Comparison of ENCODE assay signal across 34 cellular contexts in the genomic region with DNA sequence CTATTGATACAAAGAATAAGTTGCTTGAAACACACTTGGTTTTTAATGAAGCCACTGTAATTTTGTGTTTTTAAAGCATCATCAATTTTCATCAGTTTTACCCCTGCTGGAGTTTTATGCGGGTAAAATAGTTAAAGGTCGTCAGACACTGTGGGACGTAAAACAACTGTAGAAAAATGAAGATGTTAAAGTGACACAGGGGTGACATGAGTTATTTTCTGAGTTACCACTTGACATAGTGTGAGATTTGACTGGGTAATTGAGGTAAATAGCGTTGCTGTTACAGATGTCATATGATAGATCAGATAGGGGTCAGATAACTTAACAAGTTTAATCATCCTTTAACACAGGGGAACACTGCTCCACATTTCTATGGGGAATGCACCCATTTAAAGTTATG.
"Had no signal": no experiment of that assay in that cellular context is flagged by ENCODE, and none has a peak within 500 bp of the region (broad histone marks: within the 10 kb centered on the region; RNA-seq: fewer than 3 reads in every experiment).

No MANE protein-coding gene starts in this region.

- H3K36me3 Mint-ChIP-seq: activated CD4-positive, alpha-beta memory T cell treated with anti-CD3 and anti-CD28 coated beads for 36 hours; activated naive CD4-positive, alpha-beta T cell treated with anti-CD3 and anti-CD28 coated beads, Interleukin-2, amount 50 U/mL, for 72 hours; activated naive CD8-positive, alpha-beta T cell treated with anti-CD3 and anti-CD28 coated beads for 36 hours had no signal

- H3K4me1 Mint-ChIP-seq: activated CD4-positive, alpha-beta T cell treated with anti-CD3 and anti-CD28 coated beads, Interleukin-2, amount 10 ng/mL, durations not matched to agents 24 days and 14 days; activated naive CD8-positive, alpha-beta T cell treated with anti-CD3 and anti-CD28 coated beads for 36 hours; activated T-helper 17 cell treated with anti-CD3 and anti-CD28 coated beads, Interleukin-2, amount 50 U/mL, for 72 hours had no signal

- H3K27ac Mint-ChIP-seq: activated B cell treated with CpG ODN at 0.5 μM for 24 hours; activated CD4-positive, alpha-beta memory T cell treated with anti-CD3 and anti-CD28 coated beads for 36 hours; activated CD4-positive, alpha-beta T cell treated with anti-CD3 and anti-CD28 coated beads, Interleukin-2, amount 10 ng/mL, durations not matched to agents 24 days and 14 days; activated CD8-positive, alpha-beta T cell treated with anti-CD3 and anti-CD28 coated beads for 36 hours; activated naive CD4-positive, alpha-beta T cell treated with anti-CD3 and anti-CD28 coated beads for 36 hours; activated naive CD4-positive, alpha-beta T cell treated with anti-CD3 and anti-CD28 coated beads, Interleukin-2, amount 50 U/mL, for 72 hours; activated naive CD8-positive, alpha-beta T cell treated with anti-CD3 and anti-CD28 coated beads for 36 hours; activated T-cell treated with anti-CD3 and anti-CD28 coated beads, Interleukin-2, amount 50 U/mL, for 72 hours; activated T-helper 1 cell treated with anti-CD3 and anti-CD28 coated beads, Interleukin-12 subunit alpha, Interleukin-12 subunit beta, Interleukin-2, Interleukin-4 antibody, amounts not matched to agents 30 ng/mL and 10 ng/mL and 1 ng/mL, durations not matched to agents 14 hours and 24 hours and 36 hours; activated T-helper 17 cell treated with anti-CD3 and anti-CD28 coated beads, Interleukin-2, amount 50 U/mL, for 72 hours; T-helper 1 cell treated with Interleukin-12 subunit alpha and Interleukin-12 subunit beta and Interleukin-4 antibody, amounts not matched to agents 30 μg/mL and 1 μg/mL, for 36 hours; T-helper 2 cell treated with Interferon-gamma antibody and Interleukin-4, amounts not matched to agents 5 μg/mL and 100 μg/mL, for 36 hours had no signal

- H3K9me3 Mint-ChIP-seq: activated B cell treated with CpG ODN at 0.5 μM for 24 hours; activated CD4-positive, alpha-beta memory T cell treated with anti-CD3 and anti-CD28 coated beads for 36 hours; activated naive CD4-positive, alpha-beta T cell treated with anti-CD3 and anti-CD28 coated beads for 36 hours; activated naive CD8-positive, alpha-beta T cell treated with anti-CD3 and anti-CD28 coated beads for 36 hours; activated T-helper 1 cell treated with anti-CD3 and anti-CD28 coated beads, Interleukin-12 subunit alpha, Interleukin-12 subunit beta, Interleukin-2, Interleukin-4 antibody, amounts not matched to agents 30 ng/mL and 10 ng/mL and 1 ng/mL, durations not matched to agents 14 hours and 24 hours and 36 hours; T-helper 1 cell treated with Interleukin-12 subunit alpha and Interleukin-12 subunit beta and Interleukin-4 antibody, amounts not matched to agents 30 μg/mL and 1 μg/mL, for 36 hours had no signal

- DNase-seq: activated B cell treated with CpG ODN at 0.5 μM for 24 hours; activated CD4-positive, alpha-beta memory T cell treated with anti-CD3 and anti-CD28 coated beads for 36 hours; activated CD4-positive, alpha-beta T cell treated with anti-CD3 and anti-CD28 coated beads for 4 hours; activated CD4-positive, alpha-beta T cell treated with anti-CD3 and anti-CD28 coated beads, Interleukin-2, amount 10 ng/mL, durations not matched to agents 24 days and 14 days; activated CD4-positive, alpha-beta T cell treated with anti-CD3 and anti-CD28 coated beads, Interleukin-2, amount 50 U/mL, for 1 hour; activated CD4-positive, alpha-beta T cell treated with anti-CD3 and anti-CD28 coated beads, Interleukin-2, amount 50 U/mL, for 4 hours; activated CD4-positive, CD25-positive, alpha-beta regulatory T cell treated with anti-CD3 and anti-CD28 coated beads, Interleukin-2, amount 50 U/mL, for 72 hours; activated CD8-positive, alpha-beta memory T cell treated with anti-CD3 and anti-CD28 coated beads, Interleukin-2, amount 50 U/mL, for 4 hours; activated CD8-positive, alpha-beta T cell treated with anti-CD3 and anti-CD28 coated beads for 36 hours; activated effector memory CD4-positive, alpha-beta T cell treated with anti-CD3 and anti-CD28 coated beads, Interleukin-2, amount 50 U/mL, for 16 hours; activated gamma-delta T cell treated with Interleukin-2 at 50 U/mL for 16 hours; activated naive CD4-positive, alpha-beta T cell; activated naive CD4-positive, alpha-beta T cell treated with anti-CD3 and anti-CD28 coated beads for 36 hours; activated naive CD4-positive, alpha-beta T cell treated with anti-CD3 and anti-CD28 coated beads, Interleukin-2, amount 50 U/mL, for 16 hours; activated naive CD8-positive, alpha-beta T cell treated with anti-CD3 and anti-CD28 coated beads for 36 hours; activated T-cell treated with anti-CD3 and anti-CD28 coated beads for 4 hours; activated T-cell treated with anti-CD3 and anti-CD28 coated beads, Interleukin-2, amount 50 U/mL, for 1 hour; activated T-cell treated with anti-CD3 and anti-CD28 coated beads, Interleukin-2, amount 50 U/mL, for 4 hours; activated T-cell treated with anti-CD3 and anti-CD28 coated beads, Interleukin-2, amount 50 U/mL, for 72 hours; adrenal gland; amniotic stem cell; aorta; body of pancreas; brain microvascular endothelial cell; central memory CD4-positive, alpha-beta T cell; T-helper 2 cell; T-helper 9 cell had no signal

- H3K4me3 Mint-ChIP-seq: activated B cell treated with CpG ODN at 0.5 μM for 24 hours; activated CD4-positive, alpha-beta memory T cell treated with anti-CD3 and anti-CD28 coated beads for 36 hours; activated CD4-positive, alpha-beta T cell treated with anti-CD3 and anti-CD28 coated beads, Interleukin-2, amount 10 ng/mL, durations not matched to agents 24 days and 14 days; activated CD8-positive, alpha-beta T cell treated with anti-CD3 and anti-CD28 coated beads for 36 hours; activated naive CD4-positive, alpha-beta T cell treated with anti-CD3 and anti-CD28 coated beads for 36 hours; activated naive CD8-positive, alpha-beta T cell treated with anti-CD3 and anti-CD28 coated beads for 36 hours; activated T-cell treated with anti-CD3 and anti-CD28 coated beads, Interleukin-2, amount 50 U/mL, for 4 hours; activated T-cell treated with anti-CD3 and anti-CD28 coated beads, Interleukin-2, amount 50 U/mL, for 72 hours; activated T-helper 1 cell treated with anti-CD3 and anti-CD28 coated beads, Interleukin-12 subunit alpha, Interleukin-12 subunit beta, Interleukin-2, Interleukin-4 antibody, amounts not matched to agents 30 ng/mL and 10 ng/mL and 1 ng/mL, durations not matched to agents 14 hours and 24 hours and 36 hours; activated T-helper 17 cell treated with anti-CD3 and anti-CD28 coated beads, Interleukin-2, amount 50 U/mL, for 72 hours; T-helper 1 cell treated with Interleukin-12 subunit alpha and Interleukin-12 subunit beta and Interleukin-4 antibody, amounts not matched to agents 30 μg/mL and 1 μg/mL, for 36 hours; T-helper 2 cell treated with Interferon-gamma antibody and Interleukin-4, amounts not matched to agents 5 μg/mL and 100 μg/mL, for 36 hours had no signal

- H3K36me3 ChIP-seq: adrenal gland, brain microvascular endothelial cell, breast epithelium had no signal

- H3K4me3 ChIP-seq: adrenal gland, body of pancreas, breast epithelium had no signal

- H3K27me3 ChIP-seq: adrenal gland, body of pancreas, brain microvascular endothelial cell, breast epithelium had no signal

- H3K27ac ChIP-seq: adrenal gland, body of pancreas, brain microvascular endothelial cell, breast epithelium, VCaP had no signal

- H3K9me3 ChIP-seq: adrenal gland, body of pancreas, breast epithelium had no signal

- ATAC-seq: activated CD8-positive, alpha-beta T cell treated with anti-CD3 and anti-CD28 coated beads for 36 hours; activated naive CD4-positive, alpha-beta T cell treated with anti-CD3 and anti-CD28 coated beads, Interleukin-2, amount 50 U/mL, for 72 hours; activated T-cell treated with anti-CD3 and anti-CD28 coated beads, Interleukin-2, amount 50 U/mL, for 4 hours; activated T-cell treated with anti-CD3 and anti-CD28 coated beads, Interleukin-2, amount 50 U/mL, for 72 hours; activated T-helper 17 cell treated with anti-CD3 and anti-CD28 coated beads, Interleukin-2, amount 50 U/mL, for 72 hours; body of pancreas had no signal
